ENCODE assay signal across 33 cellular contexts in the genomic region with DNA sequence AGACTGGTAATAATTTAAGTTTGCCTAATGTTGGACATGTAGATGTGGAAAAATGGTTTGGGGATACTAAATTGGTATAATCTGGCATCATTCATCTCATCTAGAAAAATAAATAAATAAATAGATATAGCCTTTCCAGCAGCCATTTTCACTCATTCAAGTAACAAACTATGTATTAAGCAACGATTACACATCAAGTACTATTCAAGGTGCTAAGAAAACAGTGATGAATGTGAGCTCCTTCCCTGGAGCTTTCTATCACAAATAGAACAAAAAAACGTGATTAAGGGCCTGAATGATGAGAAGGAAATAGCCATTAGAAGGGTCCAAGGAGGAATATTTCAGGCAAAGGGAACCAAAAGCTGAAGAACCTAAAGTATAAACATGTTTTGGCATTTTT. TPM values are rescaled to one million over a fixed set of nuclear protein-coding genes. Genes with fewer than 3 reads are reported as not detected.
"Had no signal": no experiment of that assay in that cellular context is flagged by ENCODE, and none has a peak within 500 bp of the region (broad histone marks: within the 10 kb centered on the region; RNA-seq: fewer than 3 reads in every experiment).

No MANE protein-coding gene starts in this region.

- H3K27ac ChIP-seq: neural progenitor cell, ovary, parathyroid adenoma, psoas muscle, right lobe of liver, skin epidermis, spleen, suprapubic skin, testis, tibial artery, transverse colon, upper lobe of right lung, uterus had no signal

- H3K9ac ChIP-seq: neural progenitor cell, parathyroid adenoma had no signal

- ATAC-seq: natural killer cell; psoas muscle; right cardiac atrium; right lobe of liver; stimulated activated memory B cell treated with anti-CD40 and anti-IgM and Interleukin-4, amounts not matched to agents 10 μg/mL and 1 μg/mL and 100 μg/mL, for 72 hours; stimulated activated naive CD8-positive, alpha-beta T cell treated with anti-CD3 and anti-CD28 coated beads, Interleukin-15, amount 100 ng/mL, for 72 hours; stimulated activated naive CD8-positive, alpha-beta T cell treated with anti-CD3 and anti-CD28 coated beads, Interleukin-15, Interleukin-2, amounts not matched to agents 100 U/mL and 50 U/mL, for 24 hours; upper lobe of right lung had no signal

- H3K79me2 ChIP-seq: parathyroid adenoma had no signal

- DNase-seq: natural killer cell; occipital lobe; ovary; posterior cingulate gyrus; psoas muscle; right cardiac atrium; right lobe of liver; spleen; stimulated activated CD4-positive, alpha-beta T cell treated with anti-CD3 and anti-CD28 coated beads, Interleukin-12 subunit alpha, Interleukin-12 subunit beta, amount 100 ng/mL, for 4 hours; stimulated activated CD4-positive, alpha-beta T cell treated with anti-CD3 and anti-CD28 coated beads, Interleukin-1b, Interleukin-23, amount 100 ng/mL, for 48 hours; stimulated activated CD4-positive, alpha-beta T cell treated with anti-CD3 and anti-CD28 coated beads, Interleukin-4, amount 100 ng/mL, for 1 hour; stimulated activated CD4-positive, alpha-beta T cell treated with anti-CD3 and anti-CD28 coated beads, Interleukin-4, amount 100 ng/mL, for 4 hours; stimulated activated CD8-positive, alpha-beta memory T cell treated with anti-CD3 and anti-CD28 coated beads, Interleukin-4, amount 100 ng/mL, for 48 hours; stimulated activated naive CD4-positive, alpha-beta T cell; stimulated activated naive CD8-positive, alpha-beta T cell treated with anti-CD3 and anti-CD28 coated beads, Interleukin-15, amount 100 ng/mL, for 72 hours; stimulated activated naive CD8-positive, alpha-beta T cell treated with anti-CD3 and anti-CD28 coated beads, Interleukin-15, Interleukin-2, amounts not matched to agents 100 U/mL and 50 U/mL, for 24 hours; substantia nigra; testis; tibial artery; transverse colon; upper lobe of right lung; uterus had no signal

- H3K9me3 ChIP-seq: ovary, psoas muscle, right lobe of liver, spleen, suprapubic skin, testis, tibial artery, transverse colon, upper lobe of right lung, uterus had no signal

- H3K4me1 Mint-ChIP-seq: natural killer cell; nephron; neural progenitor cell; stimulated activated memory B cell treated with anti-CD40 and anti-IgM and Interleukin-4, amounts not matched to agents 10 μg/mL and 1 μg/mL and 100 μg/mL, for 72 hours; stimulated activated naive CD8-positive, alpha-beta T cell treated with anti-CD3 and anti-CD28 coated beads, Interleukin-15, amount 100 ng/mL, for 72 hours had no signal

- H3K4me1 ChIP-seq: neural progenitor cell, parathyroid adenoma, psoas muscle, right lobe of liver, spleen, suprapubic skin, testis, tibial artery, transverse colon, upper lobe of right lung, uterus had no signal

- H3K4me3 Mint-ChIP-seq: natural killer cell; nephron; neural progenitor cell; stimulated activated memory B cell treated with anti-CD40 and anti-IgM and Interleukin-4, amounts not matched to agents 10 μg/mL and 1 μg/mL and 100 μg/mL, for 72 hours; stimulated activated naive CD8-positive, alpha-beta T cell treated with anti-CD3 and anti-CD28 coated beads, Interleukin-15, amount 100 ng/mL, for 72 hours; type B pancreatic cell had no signal

- H3K36me3 Mint-ChIP-seq: natural killer cell had no signal

- H3K27me3 ChIP-seq: neural progenitor cell, ovary, right lobe of liver, spleen, suprapubic skin, testis, tibial artery, transverse colon, upper lobe of right lung, uterus had no signal

- H3K36me3 ChIP-seq: ovary, right lobe of liver, suprapubic skin, tibial artery, upper lobe of right lung, uterus had no signal

- H3K4me3 ChIP-seq: neural progenitor cell, ovary, psoas muscle, right lobe of liver, skin epidermis, smooth muscle cell, spleen, suprapubic skin, testis, tibial artery, transverse colon, upper lobe of right lung, uterus had no signal

- H3K27me3 Mint-ChIP-seq: progenitor cell of endocrine pancreas; stimulated activated memory B cell treated with anti-CD40 and anti-IgM and Interleukin-4, amounts not matched to agents 10 μg/mL and 1 μg/mL and 100 μg/mL, for 72 hours; stimulated activated naive CD8-positive, alpha-beta T cell treated with anti-CD3 and anti-CD28 coated beads, Interleukin-15, amount 100 ng/mL, for 72 hours; type B pancreatic cell had no signal

- H3K9me3 Mint-ChIP-seq: natural killer cell; nephron; neural progenitor cell; stimulated activated memory B cell treated with anti-CD40 and anti-IgM and Interleukin-4, amounts not matched to agents 10 μg/mL and 1 μg/mL and 100 μg/mL, for 72 hours; stimulated activated naive CD8-positive, alpha-beta T cell treated with anti-CD3 and anti-CD28 coated beads, Interleukin-15, amount 100 ng/mL, for 72 hours; type B pancreatic cell had no signal

- H3K27ac Mint-ChIP-seq: natural killer cell; nephron; neural progenitor cell; progenitor cell of endocrine pancreas; stimulated activated memory B cell treated with anti-CD40 and anti-IgM and Interleukin-4, amounts not matched to agents 10 μg/mL and 1 μg/mL and 100 μg/mL, for 72 hours; stimulated activated naive CD8-positive, alpha-beta T cell treated with anti-CD3 and anti-CD28 coated beads, Interleukin-15, amount 100 ng/mL, for 72 hours; type B pancreatic cell had no signal

- H3K4me2 ChIP-seq: neural progenitor cell, smooth muscle cell had no signal

- H2AFZ ChIP-seq: neural progenitor cell, parathyroid adenoma had no signal

RNA-seq across cellular contexts. Expression of gene TAL1, which starts 44.8 kb away (rescaled TPM):
- total RNA-seq: osteoblast, progenitor cell of endocrine pancreas, smooth muscle cell had no signal
- polyA plus RNA-seq: neural cell, smooth muscle cell had no signal
